Comparison of ENCODE assay signal across 7 cellular contexts in genomic region chr20:835220-836045, GRCh38. TPM values are rescaled to one million over a fixed set of nuclear protein-coding genes. Genes with fewer than 3 reads are reported as not detected.
A peak's percentile ranks its signal among the peaks of the same experiment; 100 is the strongest.
DNase-seq lines count a peak whose midpoint lies in the region; ATAC-seq and TF ChIP-seq lines count a peak whose summit lies in the region.

No MANE protein-coding gene starts in this region.

- H3K27ac ChIP-seq in WERI-Rb-1 (peak overlapping the region; percentile 40), fibroblast of lung (ENCODE audit: insufficient read depth, low read length) (no peak overlapping the region)

- H3K9ac ChIP-seq in fibroblast of lung (ENCODE audit: insufficient read depth, low read length) (no peak overlapping the region), skeletal muscle satellite cell (ENCODE audit: low read depth, low read length) (no peak overlapping the region)

- H3K27me3 Mint-ChIP-seq in IgD-negative memory B cell (no peaks in the 10 kb centered on the region), endothelial cell (ENCODE audit: unreplicated experiment) (peaks cover 9% of the 10 kb centered on the region)

- no peak overlapping the region for H2AFZ ChIP-seq in fibroblast of lung (ENCODE audit: low read length)

- H3K27me3 ChIP-seq in WERI-Rb-1 (ENCODE audit: insufficient read depth, low read depth, severe bottlenecking) (no peaks in the 10 kb centered on the region), fibroblast of lung (ENCODE audit: control insufficient read depth, insufficient read depth, low read length) (no peaks in the 10 kb centered on the region), skeletal muscle satellite cell (ENCODE audit: control insufficient read depth, insufficient read depth, low read length) (no peaks in the 10 kb centered on the region), H7 (ENCODE audit: control insufficient read depth, insufficient read depth, low read length) (peaks cover 14% of the 10 kb centered on the region)

- peak; percentile 53 for TF ChIP-seq CTCF in WERI-Rb-1 (IDR thresholded peaks at IDR 0.05; ENCODE audit: low read depth, low read length)
- no peak for TF ChIP-seq CTCF in fibroblast of lung (conservative IDR thresholded peaks at IDR 0.05 in 1 of 2, IDR thresholded peaks at IDR 0.05 in 1 of 2; ENCODE audit: low read depth in 1 of 2, low read length in 2 of 2)
- TF ChIP-seq CTCF in endothelial cell (IDR thresholded peaks at IDR 0.05; ENCODE audit: unreplicated experiment) = no peak

- peaks cover 2% of the 10 kb centered on the region for H3K4me1 ChIP-seq in fibroblast of lung (ENCODE audit: control insufficient read depth, extremely low read depth, insufficient read depth, low read length)
- H3K4me1 ChIP-seq in skeletal muscle satellite cell (ENCODE audit: control insufficient read depth, insufficient read depth, low read length) = peaks cover 33% of the 10 kb centered on the region

- H3K36me3 ChIP-seq in WERI-Rb-1 (no peaks in the 10 kb centered on the region; the same call in 1 of the 2 replicates), fibroblast of lung (ENCODE audit: control insufficient read depth, insufficient read depth, low read length) (no peaks in the 10 kb centered on the region), skeletal muscle satellite cell (ENCODE audit: insufficient read depth, low read length) (no peaks in the 10 kb centered on the region), H7 (replicated peaks; ENCODE audit: control insufficient read depth, insufficient read depth, low read length) (no peaks in the 10 kb centered on the region)

- H3K9me3 ChIP-seq in WERI-Rb-1 (ENCODE audit: severe bottlenecking) (no peaks in the 10 kb centered on the region), fibroblast of lung (ENCODE audit: control insufficient read depth, insufficient read depth, low read depth, low read length) (no peaks in the 10 kb centered on the region), skeletal muscle satellite cell (replicated peaks; ENCODE audit: low read length) (no peaks in the 10 kb centered on the region)

- H3K4me3 Mint-ChIP-seq in IgD-negative memory B cell (peak overlapping the region in 3 of 4 donors; percentile 41 to 95 (median 90)), endothelial cell (ENCODE audit: unreplicated experiment) (no peak overlapping the region)

- ATAC-seq in HG03175 (IDR thresholded peaks at IDR 0.05; ENCODE audit: unreplicated experiment) = no peak

- H3K27ac Mint-ChIP-seq in IgD-negative memory B cell (peak overlapping the region in 1 of 3 donors; percentile 86), endothelial cell (ENCODE audit: unreplicated experiment) (no peak overlapping the region)

- peak; percentile 47 for DNase-seq in WERI-Rb-1
- no peak for DNase-seq in fibroblast of lung (ENCODE audit: low read depth in 2 of 2)
- no peak for DNase-seq in H7
- DNase-seq in endothelial cell (ENCODE audit: low spot score) = no peak

- peaks cover 1% of the 10 kb centered on the region for H3K36me3 Mint-ChIP-seq in IgD-negative memory B cell
- H3K36me3 Mint-ChIP-seq in endothelial cell (ENCODE audit: low read depth, unreplicated experiment) = peaks cover 14% of the 10 kb centered on the region

- H3K4me2 ChIP-seq in fibroblast of lung (ENCODE audit: extremely low read depth, insufficient read depth, low read length) = peak overlapping the region; percentile 47
- peak overlapping the region; percentile 87 for H3K4me2 ChIP-seq in skeletal muscle satellite cell (ENCODE audit: low read length)

- H3K79me2 ChIP-seq in fibroblast of lung (ENCODE audit: control insufficient read depth, insufficient read depth, low read length) = peaks cover 46% of the 10 kb centered on the region

- H3K4me3 ChIP-seq in WERI-Rb-1 (ENCODE audit: low read depth, low read length) = no peak overlapping the region
- H3K4me3 ChIP-seq in fibroblast of lung (replicated peaks in 1 of 4; ENCODE audit: control extremely low read depth in 1 of 4, insufficient read depth in 1 of 4, low read depth in 3 of 4, low read length in 4 of 4) = no peak overlapping the region
- no peak overlapping the region for H3K4me3 ChIP-seq in skeletal muscle satellite cell (ENCODE audit: low read length)
- H3K4me3 ChIP-seq in H7 (ENCODE audit: insufficient read depth, low read depth, low read length) = no peak overlapping the region

- H4K20me1 ChIP-seq in fibroblast of lung (ENCODE audit: control insufficient read depth, extremely low read depth, insufficient read depth, low read length) = no peaks in the 10 kb centered on the region

- H3K4me1 Mint-ChIP-seq in IgD-negative memory B cell = peaks cover 33 to 34% (median 34%) of the 10 kb centered on the region in 3 donors
- H3K4me1 Mint-ChIP-seq in endothelial cell (ENCODE audit: unreplicated experiment) = peaks cover 18% of the 10 kb centered on the region

- H3K9me3 Mint-ChIP-seq in IgD-negative memory B cell = peaks cover 0 to 2% (median 0%) of the 10 kb centered on the region in 3 donors
- peaks cover 5% of the 10 kb centered on the region for H3K9me3 Mint-ChIP-seq in endothelial cell (ENCODE audit: unreplicated experiment)

RNA-seq across cellular contexts. Expression of gene FAM110A, which starts 1.9 kb away (rescaled TPM):
- polyA plus RNA-seq in IgD-negative memory B cell (19.3 TPM), fibroblast of lung (1.5 and 4.0 TPM in 2 replicates)
- total RNA-seq in fibroblast of lung (1.3 and 1.8 TPM in 2 replicates), endothelial cell (ENCODE audit: unreplicated experiment) (7.2 TPM)
- 2.3 and 6.6 TPM in 2 replicates for polyA plus RNA-seq in fibroblast of lung (2012)
- polyA minus RNA-seq in fibroblast of lung (ENCODE audit: low replicate concordance) = 0.86 and 6.2 TPM in 2 replicates
- total RNA-seq in skeletal muscle satellite cell (2012; rRNA removed) = 1.5 and 3.3 TPM in 2 replicates
- 5.5 and 9.9 TPM in 2 replicates for total RNA-seq in H7 (2014; rRNA removed; shearing (Covaris generic))
